ENCODE assay signal across 19 cellular contexts in genomic region chr18:8232791-8233190, GRCh38.
DNase-seq lines count a peak whose midpoint lies in the region; ATAC-seq and TF ChIP-seq lines count a peak whose summit lies in the region.
"Had no signal": no experiment of that assay in that cellular context is flagged by ENCODE, and none has a peak within 500 bp of the region (broad histone marks: within the 10 kb centered on the region; RNA-seq: fewer than 3 reads in every experiment).

No MANE protein-coding gene starts in this region.

- no peaks in the 10 kb centered on the region for H3K79me1 ChIP-seq in H9 (ENCODE audit: insufficient read depth, low read depth, low read length, poor library complexity, severe bottlenecking)

- H3K23ac ChIP-seq in H9 (ENCODE audit: insufficient read length, low read depth, low read length) = no peak overlapping the region

- CTCF ChIA-PET in PC-9 (lab: Charles Lee) = no interaction called here

- no peak overlapping the region for H3K18ac ChIP-seq in H9 (ENCODE audit: insufficient read length, low read depth, low read length)

- H3K4ac ChIP-seq in H9 (ENCODE audit: low read depth, low read length) = no peak overlapping the region

- H4K91ac ChIP-seq in H9 (ENCODE audit: insufficient read length, low read depth, low read length) = no peak overlapping the region

- no peak overlapping the region for H2BK120ac ChIP-seq in H9 (ENCODE audit: low read depth, low read length, poor library complexity, severe bottlenecking)

- H2BK12ac ChIP-seq in H9 (ENCODE audit: insufficient read length, low read depth, low read length) = no peak overlapping the region

- H3K4me3 Mint-ChIP-seq in H9 = no peak overlapping the region
- no peak overlapping the region for H3K4me3 Mint-ChIP-seq in stimulated activated naive B cell treated with anti-CD40 and anti-IgM and Interleukin-4, amounts not matched to agents 10 μg/mL and 1 μg/mL and 100 μg/mL, for 72 hours
- H3K4me3 Mint-ChIP-seq: CD8-positive, alpha-beta T cell had no signal

- H3K4me1 ChIP-seq in H9 (ENCODE audit: insufficient read depth, low read length) (no peaks in the 10 kb centered on the region), PC-9 (replicated peaks; ENCODE audit: insufficient read depth) (peaks cover 15% of the 10 kb centered on the region)
- H3K4me1 ChIP-seq: BLaER1, Peyer's patch had no signal

- no peak overlapping the region for H3K14ac ChIP-seq in H9 (ENCODE audit: insufficient read depth, low read length)

- no peak overlapping the region for H2AFZ ChIP-seq in H9 (ENCODE audit: low read length)
- H2AFZ ChIP-seq in PC-9 = no peak overlapping the region

- no peak overlapping the region for H3K9ac ChIP-seq in H9 (ENCODE audit: extremely low read depth, insufficient read length, low read length)
- H3K9ac ChIP-seq: BLaER1, KMS-11 had no signal

- H3K9me3 ChIP-seq in H9 (ENCODE audit: control insufficient read depth, low read depth, low read length) (no peaks in the 10 kb centered on the region), PC-9 (ENCODE audit: insufficient read depth, low read depth) (no peaks in the 10 kb centered on the region)
- H3K9me3 ChIP-seq: BLaER1, Peyer's patch had no signal

- H2BK5ac ChIP-seq in H9 (ENCODE audit: insufficient read length, low read length) = no peak overlapping the region

- peaks cover 0 to 11% (median 6%) of the 10 kb centered on the region in 3 experiments; a peak in 3 of 7 replicates for H3K36me3 Mint-ChIP-seq in H9 (ENCODE audit: insufficient read depth in 1 of 3, low read depth in 3 of 3)
- no peaks in the 10 kb centered on the region for H3K36me3 Mint-ChIP-seq in stimulated activated naive B cell treated with anti-CD40 and anti-IgM and Interleukin-4, amounts not matched to agents 10 μg/mL and 1 μg/mL and 100 μg/mL, for 72 hours
- H3K36me3 Mint-ChIP-seq: CD8-positive, alpha-beta T cell had no signal

- no peak overlapping the region for H3T11ph ChIP-seq in H9 (ENCODE audit: low read length)

- H2BK20ac ChIP-seq in H9 (ENCODE audit: low read depth, low read length, poor library complexity, severe bottlenecking) = no peak overlapping the region

- no peak overlapping the region for H3K27ac ChIP-seq in H9 (ENCODE audit: insufficient read length, low read depth, low read length)
- H3K27ac ChIP-seq in PC-9 = no peak overlapping the region
- H3K27ac ChIP-seq: BLaER1, HL-60, KMS-11, Peyer's patch had no signal

- H3K4me2 ChIP-seq in H9 (ENCODE audit: insufficient read depth, insufficient read length, low read length) (no peak overlapping the region), PC-9 (no peak overlapping the region)
- H3K4me2 ChIP-seq: BLaER1, KMS-11 had no signal

- H4K20me1 ChIP-seq in H9 (ENCODE audit: control insufficient read depth, insufficient read depth, insufficient read length) (no peaks in the 10 kb centered on the region), PC-9 (ENCODE audit: insufficient read depth) (0 out of 2 replicates have a peak, but pooled peaks cover 4% of the 10 kb centered on the region)
- H4K20me1 ChIP-seq: BLaER1 had no signal

- no CpG with 5 or more reads among the region's 4 CpGs for whole genome bisulfite sequencing in H9 (ENCODE audit: extremely low coverage, insufficient read length, low lambda C conversion rate)

- peaks cover 10% of the 10 kb centered on the region in 2 experiments for H3K4me1 Mint-ChIP-seq in H9
- no peaks in the 10 kb centered on the region for H3K4me1 Mint-ChIP-seq in stimulated activated naive B cell treated with anti-CD40 and anti-IgM and Interleukin-4, amounts not matched to agents 10 μg/mL and 1 μg/mL and 100 μg/mL, for 72 hours

- no peak overlapping the region for H3K4me3 ChIP-seq in PC-9
- H3K4me3 ChIP-seq: BLaER1, Peyer's patch had no signal

- H3K27ac Mint-ChIP-seq in H9 = peak overlapping the region in 1 of 3 experiments; percentile 24; a peak in 2 of 7 replicates
- H3K27ac Mint-ChIP-seq in stimulated activated naive B cell treated with anti-CD40 and anti-IgM and Interleukin-4, amounts not matched to agents 10 μg/mL and 1 μg/mL and 100 μg/mL, for 72 hours = no peak overlapping the region
- H3K27ac Mint-ChIP-seq: CD8-positive, alpha-beta T cell had no signal

- H3K27me3 Mint-ChIP-seq in H9 (ENCODE audit: low read depth) = no peaks in the 10 kb centered on the region
- H3K27me3 Mint-ChIP-seq in stimulated activated naive B cell treated with anti-CD40 and anti-IgM and Interleukin-4, amounts not matched to agents 10 μg/mL and 1 μg/mL and 100 μg/mL, for 72 hours = no peaks in the 10 kb centered on the region

- no peak overlapping the region for H3K56ac ChIP-seq in H9 (ENCODE audit: insufficient read length, low read depth, low read length)

- no peaks in the 10 kb centered on the region; the same call in 1 of the 2 replicates for H3F3A ChIP-seq in PC-9 (ENCODE audit: insufficient read depth, low read depth)

- peaks cover 9 to 10% of the 10 kb centered on the region in 2 experiments for H3K9me3 Mint-ChIP-seq in H9
- peaks cover 3 to 4% of the 10 kb centered on the region in 2 donors for H3K9me3 Mint-ChIP-seq in stimulated activated naive B cell treated with anti-CD40 and anti-IgM and Interleukin-4, amounts not matched to agents 10 μg/mL and 1 μg/mL and 100 μg/mL, for 72 hours

- intact Hi-C loops in PC-9 (cut with micrococcal nuclease; ENCODE audit: unreplicated experiment) = loop anchor here (5.0 kb wide), 1 partner anchor 110 kb away; no protein-coding TSS in a partner anchor

- H4K5ac ChIP-seq in H9 (ENCODE audit: insufficient read length, low read depth, low read length) = no peak overlapping the region

- no peak overlapping the region for H2BK15ac ChIP-seq in H9 (ENCODE audit: low read depth, low read length)

- H3K79me2 ChIP-seq in H9 (ENCODE audit: insufficient read depth, low read length) (no peaks in the 10 kb centered on the region), PC-9 (ENCODE audit: low read depth) (no peaks in the 10 kb centered on the region)

- POLR2A ChIA-PET in PC-9 (lab: Charles Lee; ENCODE audit: unreplicated experiment) = interaction anchor here (0.6 kb wide), 1 partner anchor 62 kb away, joined by 5 read pairs; no protein-coding TSS in a partner anchor

- no TSS peak for BruUV-seq in PC-9 (replicated peaks; lab: Mats Ljungman, UMichigan)

- no peak for ATAC-seq in stimulated activated naive B cell treated with anti-CD40 and anti-IgM and Interleukin-4, amounts not matched to agents 10 μg/mL and 1 μg/mL and 100 μg/mL, for 72 hours (replicated peaks)
- no peak for ATAC-seq in HG02678 (IDR thresholded peaks at IDR 0.05; ENCODE audit: unreplicated experiment)
- ATAC-seq: CD8-positive, alpha-beta T cell; SK-N-SH treated with all-trans-retinoic acid at 6 μM for 48 hours had no signal

- H3K9me2 ChIP-seq in PC-9 (ENCODE audit: insufficient read depth) = peaks cover 5% of the 10 kb centered on the region; the same call in 1 of the 2 replicates

- no peak overlapping the region for H2AK5ac ChIP-seq in H9 (ENCODE audit: insufficient read length, low read length)

- H4K8ac ChIP-seq in H9 (replicated peaks; ENCODE audit: insufficient read length, low read depth, low read length) = no peak overlapping the region

- DNase-seq in H9 (peak; percentile 37), PC-9 (peak; percentile 61 to 62), iPS-NIHi11 (ENCODE audit: low spot score) (peak; percentile 13), renal cortical epithelial cell (ENCODE audit: low read depth) (peak; percentile 6), NCI-H774 (lab: John Stamatoyannopoulos, UW) (no peak)
- no peak for DNase-seq in stimulated activated naive B cell treated with anti-CD40 and anti-IgM and Interleukin-4, amounts not matched to agents 10 μg/mL and 1 μg/mL and 100 μg/mL, for 72 hours
- DNase-seq: CD8-positive, alpha-beta T cell; GDM1; NCI-H1105; NCI-H146; NCI-H2029; NCI-H2227 treated with DMSO at 0.1 percent for 48 hours; NCI-H510A; Peyer's patch had no signal

- no peaks in the 10 kb centered on the region for H3K23me2 ChIP-seq in H9 (ENCODE audit: insufficient read length, low read depth, low read length, poor library complexity, severe bottlenecking)

- TF ChIP-seq CTCF in H9 (conservative IDR thresholded peaks at IDR 0.05) = no peak
- no peak for TF ChIP-seq CTCF in PC-9 (conservative IDR thresholded peaks at IDR 0.05)

- H3K36me3 ChIP-seq in PC-9 (ENCODE audit: low read depth) = no peaks in the 10 kb centered on the region
- H3K36me3 ChIP-seq: BLaER1, Peyer's patch had no signal

- H3K27me3 ChIP-seq in H9 (ENCODE audit: insufficient read depth, low read length) (no peaks in the 10 kb centered on the region), PC-9 (ENCODE audit: insufficient read depth, low read depth) (no peaks in the 10 kb centered on the region)
- H3K27me3 ChIP-seq: BLaER1, Peyer's patch had no signal

Comparison
In these comparisons a context has a peak if more than half of its experiments do, and no peak if none do; other contexts are left out.
1. DNase-seq: peak in H9 (single experiment), PC-9 (2 of 2), iPS-NIHi11 (single experiment) and renal cortical epithelial cell (single experiment); none in stimulated activated naive B cell treated with anti-CD40 and anti-IgM and Interleukin-4, amounts not matched to agents 10 μg/mL and 1 μg/mL and 100 μg/mL, for 72 hours (single experiment) and NCI-H774 (single experiment).